ENCODE assay signal across 8 cellular contexts in the genomic region with DNA sequence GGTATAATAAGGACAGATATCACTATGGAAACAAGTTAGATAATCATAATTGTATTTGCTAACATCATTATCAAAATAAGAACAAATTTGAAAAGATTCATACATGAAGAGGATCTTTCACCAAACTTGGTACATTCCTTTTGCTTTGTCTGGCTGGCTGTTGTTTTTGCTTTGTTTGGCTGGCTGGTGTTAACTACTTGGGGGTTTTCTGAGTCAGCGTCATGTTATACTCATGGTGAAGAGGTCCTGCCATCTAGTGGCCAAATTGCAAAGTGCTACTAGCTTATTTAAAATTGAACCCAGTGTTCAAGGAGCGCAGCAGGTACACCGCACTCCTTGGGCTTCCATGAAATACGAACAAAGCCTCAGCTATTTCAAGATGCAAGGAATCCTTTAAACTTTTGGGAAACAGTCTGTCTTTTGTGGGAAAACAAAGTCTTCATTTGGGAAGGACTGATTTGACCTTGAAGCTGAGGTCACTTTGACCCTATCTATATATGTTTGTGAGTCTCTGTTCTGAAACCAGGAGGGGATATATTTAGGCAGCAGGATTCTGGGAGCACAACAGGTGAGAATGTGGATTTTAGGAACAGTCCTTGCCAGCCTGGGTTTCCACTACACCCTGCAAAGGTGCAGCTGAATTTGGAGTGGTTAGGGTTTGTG.
DNase-seq lines count a peak whose midpoint lies in the region; ATAC-seq, FAIRE-seq and TF ChIP-seq lines count a peak whose summit lies in the region.

No MANE protein-coding gene starts in this region.

- TF ChIP-seq CTCF in right atrium auricular region (IDR thresholded peaks at IDR 0.05) = peak; percentile 84 to 93

- peak overlapping the region; percentile 11 for H3K9ac ChIP-seq in NT2/D1 (ENCODE audit: insufficient read length, low read depth)

- H3K27me3 ChIP-seq in NT2/D1 (ENCODE audit: insufficient read depth, insufficient read length) (no peaks in the 10 kb centered on the region), right atrium auricular region (no peaks in the 10 kb centered on the region)

- intact Hi-C loops in sciatic nerve (cut with DNase I) = no loop called here

- H3K27ac ChIP-seq in right atrium auricular region = peak overlapping the region in 1 of 2 donors; percentile 38

- H3K4me3 ChIP-seq in NT2/D1 (ENCODE audit: insufficient read length, low read depth) = no peak overlapping the region
- H3K4me3 ChIP-seq in right atrium auricular region = no peak overlapping the region

- FAIRE-seq in HTR-8/SVneo (lab: Jason Lieb, UNC) = no peak

- H3K4me1 ChIP-seq in NT2/D1 (ENCODE audit: insufficient read depth, insufficient read length) (peaks cover 2% of the 10 kb centered on the region), right atrium auricular region (no peaks in the 10 kb centered on the region)

- peak; percentile 51 for DNase-seq in GM03348 (ENCODE audit: low spot score)
- peak; percentile 9 for DNase-seq in HTR-8/SVneo (ENCODE audit: insufficient read length, low spot score)
- peak; percentile 91 for DNase-seq in NT2/D1 (ENCODE audit: low read depth, low spot score)
- DNase-seq in amniotic stem cell (lab: John Stamatoyannopoulos, UW) = peak; percentile 77
- DNase-seq in right atrium auricular region (ENCODE audit: low spot score) = peak; percentile 73
- peak; percentile 74 for DNase-seq in sciatic nerve (ENCODE audit: low spot score)
- no peak for DNase-seq in cerebellar nuclear complex (lab: John Stamatoyannopoulos, UW)

- no peaks in the 10 kb centered on the region for H3K9me3 ChIP-seq in NT2/D1 (ENCODE audit: insufficient read depth, low read length)
- no peaks in the 10 kb centered on the region for H3K9me3 ChIP-seq in right atrium auricular region

- no peaks in the 10 kb centered on the region for H3K36me3 ChIP-seq in NT2/D1 (ENCODE audit: insufficient read depth, insufficient read length, low read length)
- no peaks in the 10 kb centered on the region for H3K36me3 ChIP-seq in right atrium auricular region

- peak; percentile 96 for ATAC-seq in GM21576 (IDR thresholded peaks at IDR 0.05; ENCODE audit: unreplicated experiment)
- ATAC-seq in sciatic nerve = peak; percentile 93

Comparison
In these comparisons a context has a peak if more than half of its experiments do, and no peak if none do; other contexts are left out.
1. DNase-seq: peak in GM03348 (single experiment), HTR-8/SVneo (single experiment), NT2/D1 (single experiment), amniotic stem cell (single experiment), right atrium auricular region (single experiment) and sciatic nerve (single experiment); none in cerebellar nuclear complex (0 of 2).